Comparison of ENCODE assay signal across 8 cellular contexts in the genomic region with DNA sequence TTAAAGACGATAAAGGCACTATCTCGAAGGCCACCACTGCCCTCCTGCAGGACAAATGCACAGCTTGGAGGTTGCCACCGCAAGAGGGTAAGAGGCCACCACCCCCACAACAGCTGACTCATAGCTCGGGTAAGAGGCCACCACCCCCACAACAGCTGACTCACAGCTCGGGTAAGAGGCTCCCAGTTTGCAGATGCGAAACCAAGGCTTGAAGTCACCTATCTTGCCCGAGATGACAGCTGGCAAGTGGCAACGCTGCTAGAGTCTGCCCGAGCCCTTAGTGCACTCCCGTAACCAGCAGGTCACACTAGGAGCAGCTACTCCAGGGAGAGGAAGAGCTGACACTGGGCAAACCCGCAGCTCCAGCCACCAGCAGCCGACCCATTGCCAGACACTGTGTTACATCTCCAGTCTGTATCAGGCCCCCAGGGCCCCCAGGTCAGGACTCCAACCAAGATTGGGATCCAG. TPM values are rescaled to one million over a fixed set of nuclear protein-coding genes. Genes with fewer than 3 reads are reported as not detected.
DNase-seq lines count a peak whose midpoint lies in the region; ATAC-seq lines count a peak whose summit lies in the region.

No MANE protein-coding gene starts in this region.

- intact Hi-C loops in posterior vena cava (cut with DNase I), result no loop called here

- H3K27me3 ChIP-seq in Karpas-422 (ENCODE audit: low read length) (no peaks in the 10 kb centered on the region), skeletal muscle satellite cell (ENCODE audit: control insufficient read depth, insufficient read depth, low read length) (no peaks in the 10 kb centered on the region)

- H3K79me2 ChIP-seq in Karpas-422 (ENCODE audit: low read length), result no peaks in the 10 kb centered on the region

- no peak overlapping the region for H2AFZ ChIP-seq in Karpas-422 (ENCODE audit: low read length)

- H3K4me3 ChIP-seq in Karpas-422 (ENCODE audit: low read length) (no peak overlapping the region), skeletal muscle satellite cell (ENCODE audit: low read length) (peak overlapping the region; percentile 23)

- H3K27ac ChIP-seq in Karpas-422 (ENCODE audit: low read length), result no peak overlapping the region

- DNase-seq in COLO668 (lab: John Stamatoyannopoulos, UW; ENCODE audit: unreplicated experiment) (peak; percentile 48), Karpas-422 (peak; percentile 56), dermis blood vessel endothelial cell (peak; percentile 79), cortex of kidney (lab: John Stamatoyannopoulos, UW) (no peak), posterior vena cava (ENCODE audit: low spot score) (no peak)
- peak; percentile 65 for DNase-seq in activated CD4-positive, CD25-positive, alpha-beta regulatory T cell treated with anti-CD3 and anti-CD28 coated beads, Interleukin-2, amount 50 U/mL, for 72 hours

- H3K4me1 ChIP-seq in Karpas-422 (ENCODE audit: low read length) (no peaks in the 10 kb centered on the region), skeletal muscle satellite cell (ENCODE audit: control insufficient read depth, insufficient read depth, low read length) (peaks cover 38% of the 10 kb centered on the region)

- no peak overlapping the region for H3K4me2 ChIP-seq in Karpas-422 (ENCODE audit: low read depth, low read length, poor library complexity, severe bottlenecking)
- peak overlapping the region; percentile 68 for H3K4me2 ChIP-seq in skeletal muscle satellite cell (ENCODE audit: low read length)

- H3K9ac ChIP-seq in Karpas-422 (ENCODE audit: low read length), result no peak overlapping the region
- no peak overlapping the region for H3K9ac ChIP-seq in skeletal muscle satellite cell (ENCODE audit: low read depth, low read length)

- H3K36me3 ChIP-seq in Karpas-422 (ENCODE audit: insufficient read depth, low read length) (no peaks in the 10 kb centered on the region), skeletal muscle satellite cell (ENCODE audit: insufficient read depth, low read length) (no peaks in the 10 kb centered on the region)

- peak; percentile 88 for ATAC-seq in GM21381 (IDR thresholded peaks at IDR 0.05; ENCODE audit: unreplicated experiment)

- H3K9me3 ChIP-seq in Karpas-422 (ENCODE audit: low read length) (no peaks in the 10 kb centered on the region), skeletal muscle satellite cell (replicated peaks; ENCODE audit: low read length) (no peaks in the 10 kb centered on the region)

- H3K9me2 ChIP-seq in Karpas-422 (replicated peaks; ENCODE audit: insufficient read depth, low read length), result no peaks in the 10 kb centered on the region

- no peaks in the 10 kb centered on the region for H4K20me1 ChIP-seq in Karpas-422 (ENCODE audit: insufficient read depth, low read depth, low read length)

RNA-seq across cellular contexts. Expression of a gene that starts 17.1 kb away (rescaled TPM):
- not detected in 2 replicates for total RNA-seq in Karpas-422 (2014; rRNA removed; shearing (Covaris generic); ENCODE audit: low replicate concordance)
- total RNA-seq in dermis blood vessel endothelial cell (19.6 and 35.8 TPM in 2 replicates), posterior vena cava (10 to 100 TPM; 30.9 to 48.0 TPM)
- 8.6 and 11.4 TPM in 2 replicates for total RNA-seq in skeletal muscle satellite cell (2012; rRNA removed)

RNA-seq across cellular contexts. Expression of a gene that starts 41.0 kb away (rescaled TPM):
- 21.3 and 21.6 TPM in 2 replicates for total RNA-seq in Karpas-422 (2014; rRNA removed; shearing (Covaris generic); ENCODE audit: low replicate concordance)
- total RNA-seq in dermis blood vessel endothelial cell (21.3 and 32.1 TPM in 2 replicates), posterior vena cava (10 to 100 TPM; 56.0 to 59.6 TPM)
- 27.3 and 27.4 TPM in 2 replicates for total RNA-seq in skeletal muscle satellite cell (2012; rRNA removed)

Comparison
In these comparisons a context has a peak if more than half of its experiments do, and no peak if none do; other contexts are left out.
1. DNase-seq: peak in COLO668 (single experiment), Karpas-422 (single experiment), activated CD4-positive, CD25-positive, alpha-beta regulatory T cell treated with anti-CD3 and anti-CD28 coated beads, Interleukin-2, amount 50 U/mL, for 72 hours (single experiment) and dermis blood vessel endothelial cell (single experiment); none in cortex of kidney (single experiment) and posterior vena cava (single experiment).
2. RNA of a gene that starts 17.1 kb away (total RNA-seq): 30.9 to 48.0 TPM in posterior vena cava and 19.6 to 35.8 TPM in dermis blood vessel endothelial cell; not detected in Karpas-422; every median in the first group is over 10 times any median in the second.